In the genomic region with DNA sequence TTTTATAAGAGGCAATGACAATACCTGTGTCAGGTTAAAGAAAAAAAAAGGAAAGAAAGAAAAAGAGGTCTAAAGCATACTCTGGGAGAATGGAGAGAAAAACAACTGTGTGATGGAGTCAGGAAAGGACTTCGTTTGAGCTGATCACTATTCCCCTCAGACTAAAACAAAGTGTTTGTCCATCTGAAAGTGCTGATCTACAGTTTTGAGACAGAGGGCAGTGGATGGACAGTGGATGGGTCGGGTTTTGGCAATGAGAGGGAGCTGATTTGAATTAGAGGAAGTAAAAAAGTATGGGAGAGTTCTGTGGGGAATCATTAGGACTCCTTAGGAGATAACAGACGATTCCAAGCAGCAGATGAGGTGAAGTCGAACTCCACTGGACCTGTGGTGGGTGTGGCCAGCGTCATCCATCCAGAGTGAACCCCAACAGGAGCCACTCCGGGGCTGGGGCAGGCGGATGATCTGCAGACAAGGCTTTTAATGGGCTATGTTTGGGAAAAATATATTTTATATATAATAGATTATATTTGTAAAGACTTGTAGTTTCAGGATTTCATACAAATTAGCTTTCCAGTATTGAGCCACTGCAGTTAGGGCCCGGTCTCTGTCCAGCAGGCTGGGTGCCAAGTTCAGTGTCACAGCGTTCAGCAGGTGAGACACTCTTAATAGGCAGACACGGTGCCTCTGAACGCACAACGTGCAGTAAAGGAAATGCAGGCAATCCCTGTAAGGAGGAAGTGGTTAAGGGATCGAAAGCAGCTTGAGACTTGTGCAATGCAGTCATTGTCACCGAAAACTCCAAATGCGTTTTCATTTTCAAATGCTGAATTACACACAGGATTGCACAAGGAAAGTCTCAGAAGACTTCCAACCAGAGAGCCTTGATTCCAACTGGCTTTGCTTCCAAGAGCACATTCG, we compare ENCODE assay signal across 9 cellular contexts.
DNase-seq lines count a peak whose midpoint lies in the region; ATAC-seq and TF ChIP-seq lines count a peak whose summit lies in the region.
"Had no signal": no experiment of that assay in that cellular context is flagged by ENCODE, and none has a peak within 500 bp of the region (broad histone marks: within the 10 kb centered on the region; RNA-seq: fewer than 3 reads in every experiment).

No MANE protein-coding gene starts in this region.

- DNase-seq in CD14-positive monocyte (ENCODE audit: low spot score) (peak; percentile 89), PC-3 (peak; percentile 61), transverse colon (peak; percentile 66), NCI-H446 (lab: John Stamatoyannopoulos, UW) (no peak)
- DNase-seq in activated naive CD8-positive, alpha-beta T cell treated with anti-CD3 and anti-CD28 coated beads, Interleukin-2, amount 10 ng/mL, durations not matched to agents 7 days and 5 days, result peak; percentile 37

- POLR2A ChIA-PET in PC-3 (lab: Charles Lee; ENCODE audit: unreplicated experiment), result no interaction called here
- POLR2A ChIA-PET in activated naive CD8-positive, alpha-beta T cell treated with anti-CD3 and anti-CD28 coated beads, Interleukin-2, amount 10 ng/mL, durations not matched to agents 7 days and 5 days (lab: Charles Lee), result no interaction called here

- peak overlapping the region; percentile 97 for H2AFZ ChIP-seq in PC-3 (ENCODE audit: low read length)

- H3K9me3 Mint-ChIP-seq in CD14-positive monocyte, result peaks cover 0 to 4% (median 2%) of the 10 kb centered on the region in 7 donors
- H3K9me3 Mint-ChIP-seq in activated naive CD8-positive, alpha-beta T cell treated with anti-CD3 and anti-CD28 coated beads, Interleukin-2, amount 10 ng/mL, durations not matched to agents 7 days and 5 days, result no peaks in the 10 kb centered on the region

- no peaks in the 10 kb centered on the region for H3K9me2 ChIP-seq in PC-3 (replicated peaks; ENCODE audit: low read length)

- intact Hi-C loops in CD14-positive monocyte (cut with micrococcal nuclease), result loop anchor here (5.0 to 10.0 kb wide), 2 partner anchors 39 to 67 kb away; a partner anchor contains a TSS
- intact Hi-C loops in PC-3 (cut with micrococcal nuclease), result loop anchor here (2.0 kb wide), 1 partner anchor 65 kb away; no protein-coding TSS in a partner anchor
- intact Hi-C loops in transverse colon (cut with DNase I; ENCODE audit: low total_unique reads), result loop anchor here (10.0 kb wide), 1 partner anchor 297 kb away; no protein-coding TSS in a partner anchor

- peak in 1 of 2 donors; percentile 16 for TF ChIP-seq RAD21 in liver (IDR thresholded peaks at IDR 0.05)

- H3K4me3 ChIP-seq in PC-3 (ENCODE audit: low read length) (peak overlapping the region; percentile 68), liver (ENCODE audit: low read depth in 1 of 3, low read length in 3 of 3) (peak overlapping the region in 1 of 3 donors; percentile 4), transverse colon (peak overlapping the region in 2 of 4 donors; percentile 12 to 40)
- H3K4me3 ChIP-seq: K562 had no signal

- ATAC-seq in GM19043 (IDR thresholded peaks at IDR 0.05; ENCODE audit: low read depth, unreplicated experiment), result peak; percentile 100
- ATAC-seq in HG03108 (IDR thresholded peaks at IDR 0.05; ENCODE audit: unreplicated experiment), result peak; percentile 100
- ATAC-seq in PC-3, result peak; percentile 70
- ATAC-seq in activated naive CD8-positive, alpha-beta T cell treated with anti-CD3 and anti-CD28 coated beads, Interleukin-2, amount 10 ng/mL, durations not matched to agents 7 days and 5 days (ENCODE audit: low read depth), result peak; percentile 94
- ATAC-seq: K562 had no signal

- H3K27ac Mint-ChIP-seq in CD14-positive monocyte, result peak overlapping the region; percentile 93 to 99 (median 98)
- H3K27ac Mint-ChIP-seq in activated naive CD8-positive, alpha-beta T cell treated with anti-CD3 and anti-CD28 coated beads, Interleukin-2, amount 10 ng/mL, durations not matched to agents 7 days and 5 days, result peak overlapping the region; percentile 74

- peaks cover 0 to 2% (median 0%) of the 10 kb centered on the region in 3 donors for H3K27me3 Mint-ChIP-seq in CD14-positive monocyte (ENCODE audit: low read depth in 3 of 3)
- H3K27me3 Mint-ChIP-seq in activated naive CD8-positive, alpha-beta T cell treated with anti-CD3 and anti-CD28 coated beads, Interleukin-2, amount 10 ng/mL, durations not matched to agents 7 days and 5 days, result peaks cover 12% of the 10 kb centered on the region

- no peak for TF ChIP-seq POLR2A in transverse colon (IDR thresholded peaks at IDR 0.05)

- BruUV-seq in PC-3 (replicated peaks; lab: Mats Ljungman, UMichigan), result no TSS peak

- H3K27me3 ChIP-seq in PC-3 (ENCODE audit: low read length) (no peaks in the 10 kb centered on the region), liver (ENCODE audit: control insufficient read depth in 4 of 4, insufficient read depth in 4 of 4, low read length in 3 of 4) (no peaks in the 10 kb centered on the region), transverse colon (no peaks in the 10 kb centered on the region)

- peak overlapping the region; percentile 65 to 90 for H3K4me3 Mint-ChIP-seq in CD14-positive monocyte
- H3K4me3 Mint-ChIP-seq in activated naive CD8-positive, alpha-beta T cell treated with anti-CD3 and anti-CD28 coated beads, Interleukin-2, amount 10 ng/mL, durations not matched to agents 7 days and 5 days, result peak overlapping the region; percentile 82

- CTCF ChIA-PET in PC-3 (lab: Charles Lee), result interaction anchor here (1.1 kb wide), 1 partner anchor 188 kb away, joined by 7 read pairs; no protein-coding TSS in a partner anchor

- H3K9me3 ChIP-seq in PC-3 (ENCODE audit: low read length), result no peaks in the 10 kb centered on the region
- H3K9me3 ChIP-seq in liver (ENCODE audit: control insufficient read depth in 4 of 4, low read length in 3 of 4), result no peaks in the 10 kb centered on the region
- H3K9me3 ChIP-seq in transverse colon, result no peaks in the 10 kb centered on the region

- H3K36me3 ChIP-seq in PC-3 (ENCODE audit: low read depth, low read length), result no peaks in the 10 kb centered on the region
- H3K36me3 ChIP-seq in liver (ENCODE audit: control insufficient read depth in 4 of 4, insufficient read depth in 3 of 4, low read depth in 1 of 4, low read length in 3 of 4), result no peaks in the 10 kb centered on the region
- H3K36me3 ChIP-seq in transverse colon, result no peaks in the 10 kb centered on the region

- in situ Hi-C loops in transverse colon (cut with MboI; ENCODE audit: low pct_ligation_motif_present in 1 of 4, low pct_unique_long_range_greater_than_20kb in 1 of 4, low sequenced_read_pairs in 3 of 4), result loop anchor here in 3 of 4 donors (10.0 to 25.0 kb wide), 2 partner anchors 367 to 369 kb away; no protein-coding TSS in a partner anchor

- peak overlapping the region; percentile 88 for H3K4me2 ChIP-seq in PC-3 (ENCODE audit: low read length)

- H4K20me1 ChIP-seq in PC-3 (ENCODE audit: low read length), result no peaks in the 10 kb centered on the region

- peaks cover 46% of the 10 kb centered on the region for H3K4me1 Mint-ChIP-seq in CD14-positive monocyte
- peaks cover 40% of the 10 kb centered on the region for H3K4me1 Mint-ChIP-seq in activated naive CD8-positive, alpha-beta T cell treated with anti-CD3 and anti-CD28 coated beads, Interleukin-2, amount 10 ng/mL, durations not matched to agents 7 days and 5 days

- H3K9ac ChIP-seq in PC-3 (ENCODE audit: low read length) (peak overlapping the region; percentile 62), liver (ENCODE audit: low read depth in 1 of 2, low read length in 2 of 2) (no peak overlapping the region)

- H3K79me2 ChIP-seq in PC-3 (ENCODE audit: low read length), result no peaks in the 10 kb centered on the region

- peaks cover 0 to 3% of the 10 kb centered on the region in 2 donors for H3K36me3 Mint-ChIP-seq in CD14-positive monocyte
- H3K36me3 Mint-ChIP-seq in activated naive CD8-positive, alpha-beta T cell treated with anti-CD3 and anti-CD28 coated beads, Interleukin-2, amount 10 ng/mL, durations not matched to agents 7 days and 5 days, result no peaks in the 10 kb centered on the region

- WGBS in liver, result 51% methylated on average over 16 of the region's 16 CpGs
- WGBS in transverse colon (ENCODE audit: low coverage in 1 of 2), 2 donors, result 24 to 26% methylated on average over 12 to 16 of the region's 16 CpGs

- H3K4me1 ChIP-seq in PC-3 (ENCODE audit: insufficient read depth, low read length) (peaks cover 6% of the 10 kb centered on the region), liver (ENCODE audit: control insufficient read depth in 4 of 4, insufficient read depth in 4 of 4, low read length in 3 of 4) (no peaks in the 10 kb centered on the region), transverse colon (peaks cover 0 to 14% (median 0%) of the 10 kb centered on the region in 4 donors)

- TF ChIP-seq CTCF in CD14-positive monocyte (IDR thresholded peaks at IDR 0.05) (no peak), PC-3 (conservative IDR thresholded peaks at IDR 0.05; ENCODE audit: low read depth, low read length) (0 out of 2 replicates have a peak, but pooled peaks have one; percentile 15), liver (IDR thresholded peaks at IDR 0.05; ENCODE audit: low read depth, low read length, missing input control) (no peak), transverse colon (IDR thresholded peaks at IDR 0.05) (no peak)

- H3K27ac ChIP-seq in PC-3 (ENCODE audit: low read length), result peak overlapping the region; percentile 60
- H3K27ac ChIP-seq in liver (ENCODE audit: low read depth in 1 of 2, low read length in 2 of 2), result peak overlapping the region; percentile 23 to 46
- H3K27ac ChIP-seq in transverse colon, result peak overlapping the region in 3 of 4 donors; percentile 1 to 43 (median 17)

- no peak for TF ChIP-seq EP300 in transverse colon (IDR thresholded peaks at IDR 0.05; ENCODE audit: low read depth)

- H3F3A ChIP-seq in PC-3 (ENCODE audit: low read length, unreplicated experiment), result no peaks in the 10 kb centered on the region

TF ChIP-seq in liver, 16 proteins besides CTCF, POLR2A, EP300 and RAD21:
- TF ChIP-seq JUND (IDR thresholded peaks at IDR 0.05), result no peak

Comparison
In these comparisons a context has a peak if more than half of its experiments do, and no peak if none do; other contexts are left out.
1. DNase-seq: peak in CD14-positive monocyte (single experiment), PC-3 (single experiment), activated naive CD8-positive, alpha-beta T cell treated with anti-CD3 and anti-CD28 coated beads, Interleukin-2, amount 10 ng/mL, durations not matched to agents 7 days and 5 days (single experiment) and transverse colon (single experiment); none in NCI-H446 (0 of 2).
2. Peak in every context shown above with its lines, with median percentiles within 50 percentile points of each other: ATAC-seq and H3K27ac ChIP-seq.